8 cellular contexts compared by ENCODE assay signal in genomic region chr17:72592242-72592966, GRCh38.
DNase-seq lines count a peak whose midpoint lies in the region; ATAC-seq and TF ChIP-seq lines count a peak whose summit lies in the region.

No MANE protein-coding gene starts in this region.

- POLR2A ChIA-PET in CD8-positive, alpha-beta memory T cell (lab: Charles Lee) = no interaction called here

- CTCF ChIA-PET in CD8-positive, alpha-beta memory T cell (lab: Charles Lee) = interaction anchor here (1.0 to 1.3 kb wide), 2 partner anchors 36 to 135 kb away, joined by 3 to 5 read pairs; no protein-coding TSS in a partner anchor

- intact Hi-C loops in sciatic nerve (cut with DNase I) = no loop called here

- H3K36me3 ChIP-seq in CD8-positive, alpha-beta memory T cell (ENCODE audit: insufficient read depth, low read length) = no peaks in the 10 kb centered on the region
- H3K36me3 ChIP-seq in KMS-11 (ENCODE audit: insufficient read depth) = no peaks in the 10 kb centered on the region

- DNase-seq in CD8-positive, alpha-beta memory T cell = peak in 3 of 5 donors; percentile 4 to 60 (median 22)
- peak; percentile 80 for DNase-seq in SW480 (ENCODE audit: low spot score)
- peak; percentile 88 for DNase-seq in sciatic nerve (ENCODE audit: low spot score)

- H3K79me2 ChIP-seq in KMS-11 (ENCODE audit: insufficient read depth, low read depth) = peaks cover 49% of the 10 kb centered on the region

- H3K4me3 Mint-ChIP-seq in CD8-positive, alpha-beta memory T cell = peak overlapping the region in 6 of 7 donors; percentile 70 to 88 (median 79)
- H3K4me3 Mint-ChIP-seq in brain = peak overlapping the region; percentile 94 to 99 (median 95)

- peak overlapping the region; percentile 83 for H3K9ac ChIP-seq in KMS-11

- peaks cover 10 to 41% (median 36%) of the 10 kb centered on the region in 3 donors for H3K4me1 Mint-ChIP-seq in CD8-positive, alpha-beta memory T cell
- peaks cover 38% of the 10 kb centered on the region for H3K4me1 Mint-ChIP-seq in brain

- H3K27ac ChIP-seq in CD8-positive, alpha-beta memory T cell (ENCODE audit: low read depth, low read length) = no peak overlapping the region
- H3K27ac ChIP-seq in KMS-11 = peak overlapping the region; percentile 97

- no peaks in the 10 kb centered on the region for H4K20me1 ChIP-seq in KMS-11 (ENCODE audit: insufficient read depth)

- peak overlapping the region; percentile 80 for H3K4me2 ChIP-seq in KMS-11

- H3K9me3 ChIP-seq in CD8-positive, alpha-beta memory T cell (ENCODE audit: low read length) = no peaks in the 10 kb centered on the region

- no peaks in the 10 kb centered on the region for H3K36me3 Mint-ChIP-seq in CD8-positive, alpha-beta memory T cell
- no peaks in the 10 kb centered on the region for H3K36me3 Mint-ChIP-seq in brain

- H3K4me1 ChIP-seq in CD8-positive, alpha-beta memory T cell (ENCODE audit: insufficient read depth, low read length) = no peaks in the 10 kb centered on the region
- H3K4me1 ChIP-seq in KMS-11 (ENCODE audit: low read depth, poor library complexity, severe bottlenecking) = peaks cover 31% of the 10 kb centered on the region

- peaks cover 3% of the 10 kb centered on the region for H3K27me3 ChIP-seq in CD8-positive, alpha-beta memory T cell (ENCODE audit: insufficient read depth, low read length, poor library complexity, severe bottlenecking)
- peaks cover 14% of the 10 kb centered on the region for H3K27me3 ChIP-seq in KMS-11 (ENCODE audit: insufficient read depth, low read depth)

- H3K9me3 Mint-ChIP-seq in CD8-positive, alpha-beta memory T cell = peaks cover 0 to 3% (median 0%) of the 10 kb centered on the region in 5 donors
- H3K9me3 Mint-ChIP-seq in brain = peaks cover 0 to 2% (median 0%) of the 10 kb centered on the region in 5 experiments

- H3K27ac Mint-ChIP-seq in CD8-positive, alpha-beta memory T cell = peak overlapping the region in 3 of 8 donors; percentile 9 to 71 (median 20)
- peak overlapping the region; percentile 91 to 97 (median 94) for H3K27ac Mint-ChIP-seq in brain

- peaks cover 26 to 42% of the 10 kb centered on the region in 2 donors for H3K27me3 Mint-ChIP-seq in CD8-positive, alpha-beta memory T cell
- peaks cover 17% of the 10 kb centered on the region for H3K27me3 Mint-ChIP-seq in brain

- peak overlapping the region; percentile 65 for H2AFZ ChIP-seq in KMS-11 (ENCODE audit: low read depth)

- TF ChIP-seq CTCF in KMS-11 (conservative IDR thresholded peaks at IDR 0.05; ENCODE audit: low read depth, low read length) (no peak), brain (conservative IDR thresholded peaks at IDR 0.05) (no peak)

- ATAC-seq in GM21360 (IDR thresholded peaks at IDR 0.05; ENCODE audit: unreplicated experiment) (peak; percentile 71), sciatic nerve (peak; percentile 95), HG03469 (IDR thresholded peaks at IDR 0.05; ENCODE audit: unreplicated experiment) (no peak)

- H3K4me3 ChIP-seq in CD8-positive, alpha-beta memory T cell (ENCODE audit: low read length) = no peak overlapping the region
- H3K4me3 ChIP-seq in KMS-11 (IDR thresholded peaks at IDR 0.05; ENCODE audit: insufficient read depth, low read depth, low read length) (no peak overlapping the region), iPS-11a (ENCODE audit: low read depth, low read length) (peak overlapping the region; percentile 58)

Comparison
In these comparisons a context has a peak if more than half of its experiments do, and no peak if none do; other contexts are left out.
1. DNase-seq: peak in every context shown above with its lines; median percentile 88 in sciatic nerve; 80 in SW480; 22 in CD8-positive, alpha-beta memory T cell.